ENCODE assay signal across 36 cellular contexts in the genomic region with DNA sequence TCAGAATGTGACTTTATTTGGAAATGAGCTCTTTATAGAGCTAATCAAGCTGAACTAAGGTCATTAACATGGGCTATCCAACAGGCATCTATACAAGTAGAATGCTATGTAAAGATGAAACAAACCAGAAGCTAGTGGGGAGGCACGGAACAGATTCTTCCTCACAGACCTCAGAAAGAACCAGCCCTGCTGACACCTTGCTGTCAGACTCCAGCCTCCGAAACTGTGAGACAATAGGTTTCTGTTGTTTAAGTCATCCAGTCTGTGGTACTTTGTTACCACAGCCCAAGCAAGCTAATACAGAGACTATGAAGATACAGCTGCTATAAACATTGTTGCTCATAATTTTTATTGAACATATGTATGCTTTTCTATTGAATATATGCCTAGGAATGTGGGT.
"Had no signal": no experiment of that assay in that cellular context is flagged by ENCODE, and none has a peak within 500 bp of the region (broad histone marks: within the 10 kb centered on the region; RNA-seq: fewer than 3 reads in every experiment).

No MANE protein-coding gene starts in this region.

- DNase-seq: activated effector memory CD4-positive, alpha-beta T cell treated with anti-CD3 and anti-CD28 coated beads, Interleukin-2, amount 50 U/mL, for 16 hours; activated effector memory CD4-positive, alpha-beta T cell treated with Interleukin-2 at 50 U/mL for 16 hours; activated gamma-delta T cell; activated naive CD4-positive, alpha-beta T cell; activated naive CD4-positive, alpha-beta T cell treated with anti-CD3 and anti-CD28 coated beads, Interleukin-2, amount 10 ng/mL, durations not matched to agents 7 days and 5 days; activated naive CD4-positive, alpha-beta T cell treated with anti-CD3 and anti-CD28 coated beads, Interleukin-2, amount 50 U/mL, for 16 hours; activated naive CD4-positive, alpha-beta T cell treated with Interleukin-2 at 50 U/mL for 16 hours; activated naive CD8-positive, alpha-beta T cell treated with anti-CD3 and anti-CD28 coated beads for 36 hours; activated naive CD8-positive, alpha-beta T cell treated with anti-CD3 and anti-CD28 coated beads, Interleukin-2, amount 10 ng/mL, durations not matched to agents 7 days and 5 days; activated naive CD8-positive, alpha-beta T cell treated with anti-CD3 and anti-CD28 coated beads, Interleukin-2, amount 50 U/mL, for 24 hours; activated T-cell treated with anti-CD3 and anti-CD28 coated beads for 4 hours; activated T-cell treated with anti-CD3 and anti-CD28 coated beads, Interleukin-2, amount 50 U/mL, for 1 hour; activated T-cell treated with anti-CD3 and anti-CD28 coated beads, Interleukin-2, amount 50 U/mL, for 24 hours; activated T-cell treated with anti-CD3 and anti-CD28 coated beads, Interleukin-2, amount 50 U/mL, for 4 hours; activated T-cell treated with anti-CD3 and anti-CD28 coated beads, Interleukin-2, amount 50 U/mL, for 48 hours; activated T-cell treated with anti-CD3 and anti-CD28 coated beads, Interleukin-2, amount 50 U/mL, for 72 hours; adrenal gland; amniotic stem cell; amygdala; anterior cingulate cortex; aorta; body of pancreas; brain microvascular endothelial cell; caudate nucleus; central memory CD4-positive, alpha-beta T cell; cerebellar nuclear complex had no signal

- H3K27ac ChIP-seq: adrenal gland, ascending aorta, body of pancreas, brain microvascular endothelial cell, cardiac muscle cell had no signal

- H3K9me3 Mint-ChIP-seq: activated naive CD4-positive, alpha-beta T cell treated with anti-CD3 and anti-CD28 coated beads, Interleukin-2, amount 10 ng/mL, durations not matched to agents 7 days and 5 days; activated naive CD4-positive, alpha-beta T cell treated with anti-CD3 and anti-CD28 coated beads, Interleukin-2, amount 50 U/mL, for 24 hours; activated naive CD8-positive, alpha-beta T cell treated with anti-CD3 and anti-CD28 coated beads for 36 hours; activated naive CD8-positive, alpha-beta T cell treated with anti-CD3 and anti-CD28 coated beads, Interleukin-2, amount 10 ng/mL, durations not matched to agents 7 days and 5 days; activated T-cell treated with anti-CD3 and anti-CD28 coated beads, Interleukin-2, amount 50 U/mL, for 4 hours; activated T-helper 1 cell treated with anti-CD3 and anti-CD28 coated beads, Interleukin-12 subunit alpha, Interleukin-12 subunit beta, Interleukin-2, Interleukin-4 antibody, amounts not matched to agents 30 ng/mL and 10 ng/mL and 1 ng/mL, durations not matched to agents 14 hours and 24 hours and 36 hours; brain had no signal

- H3K4me1 ChIP-seq: adrenal gland, ascending aorta, body of pancreas had no signal

- H3K4me3 ChIP-seq: adrenal gland, ascending aorta, body of pancreas, cardiac muscle cell had no signal

- H3K4me1 Mint-ChIP-seq: activated naive CD4-positive, alpha-beta T cell treated with anti-CD3 and anti-CD28 coated beads, Interleukin-2, amount 10 ng/mL, durations not matched to agents 7 days and 5 days; activated naive CD4-positive, alpha-beta T cell treated with anti-CD3 and anti-CD28 coated beads, Interleukin-2, amount 50 U/mL, for 24 hours; activated naive CD8-positive, alpha-beta T cell treated with anti-CD3 and anti-CD28 coated beads for 36 hours; activated naive CD8-positive, alpha-beta T cell treated with anti-CD3 and anti-CD28 coated beads, Interleukin-2, amount 10 ng/mL, durations not matched to agents 7 days and 5 days; activated naive CD8-positive, alpha-beta T cell treated with anti-CD3 and anti-CD28 coated beads, Interleukin-2, amount 50 U/mL, for 24 hours; activated T-helper 17 cell treated with anti-CD3 and anti-CD28 coated beads, Interleukin-2, amount 50 U/mL, for 72 hours; brain; central memory CD8-positive, alpha-beta T cell had no signal

- H3K27me3 Mint-ChIP-seq: activated naive CD4-positive, alpha-beta T cell treated with anti-CD3 and anti-CD28 coated beads, Interleukin-2, amount 10 ng/mL, durations not matched to agents 7 days and 5 days; activated naive CD4-positive, alpha-beta T cell treated with anti-CD3 and anti-CD28 coated beads, Interleukin-2, amount 50 U/mL, for 24 hours; activated naive CD8-positive, alpha-beta T cell; activated naive CD8-positive, alpha-beta T cell treated with anti-CD3 and anti-CD28 coated beads for 36 hours; activated naive CD8-positive, alpha-beta T cell treated with anti-CD3 and anti-CD28 coated beads, Interleukin-2, amount 10 ng/mL, durations not matched to agents 7 days and 5 days; activated naive CD8-positive, alpha-beta T cell treated with anti-CD3 and anti-CD28 coated beads, Interleukin-2, amount 50 U/mL, for 24 hours; activated T-cell treated with anti-CD3 and anti-CD28 coated beads, Interleukin-2, amount 50 U/mL, for 24 hours; activated T-helper 17 cell treated with anti-CD3 and anti-CD28 coated beads, Interleukin-2, amount 50 U/mL, for 72 hours; brain; central memory CD8-positive, alpha-beta T cell had no signal

- H3K4me3 Mint-ChIP-seq: activated naive CD4-positive, alpha-beta T cell treated with anti-CD3 and anti-CD28 coated beads, Interleukin-2, amount 10 ng/mL, durations not matched to agents 7 days and 5 days; activated naive CD4-positive, alpha-beta T cell treated with anti-CD3 and anti-CD28 coated beads, Interleukin-2, amount 50 U/mL, for 24 hours; activated naive CD8-positive, alpha-beta T cell; activated naive CD8-positive, alpha-beta T cell treated with anti-CD3 and anti-CD28 coated beads for 36 hours; activated naive CD8-positive, alpha-beta T cell treated with anti-CD3 and anti-CD28 coated beads, Interleukin-2, amount 10 ng/mL, durations not matched to agents 7 days and 5 days; activated naive CD8-positive, alpha-beta T cell treated with anti-CD3 and anti-CD28 coated beads, Interleukin-2, amount 50 U/mL, for 24 hours; activated T-cell treated with anti-CD3 and anti-CD28 coated beads, Interleukin-2, amount 50 U/mL, for 24 hours; activated T-cell treated with anti-CD3 and anti-CD28 coated beads, Interleukin-2, amount 50 U/mL, for 4 hours; activated T-cell treated with anti-CD3 and anti-CD28 coated beads, Interleukin-2, amount 50 U/mL, for 72 hours; activated T-helper 1 cell treated with anti-CD3 and anti-CD28 coated beads, Interleukin-12 subunit alpha, Interleukin-12 subunit beta, Interleukin-2, Interleukin-4 antibody, amounts not matched to agents 30 ng/mL and 10 ng/mL and 1 ng/mL, durations not matched to agents 14 hours and 24 hours and 36 hours; activated T-helper 17 cell treated with anti-CD3 and anti-CD28 coated beads, Interleukin-2, amount 50 U/mL, for 72 hours; brain; central memory CD8-positive, alpha-beta T cell had no signal

- H3K27me3 ChIP-seq: adrenal gland, ascending aorta, body of pancreas, brain microvascular endothelial cell, cardiac muscle cell had no signal

- H3K36me3 Mint-ChIP-seq: activated naive CD4-positive, alpha-beta T cell treated with anti-CD3 and anti-CD28 coated beads, Interleukin-2, amount 10 ng/mL, durations not matched to agents 7 days and 5 days; activated naive CD4-positive, alpha-beta T cell treated with anti-CD3 and anti-CD28 coated beads, Interleukin-2, amount 50 U/mL, for 24 hours; activated naive CD4-positive, alpha-beta T cell treated with anti-CD3 and anti-CD28 coated beads, Interleukin-2, amount 50 U/mL, for 72 hours; activated naive CD8-positive, alpha-beta T cell; activated naive CD8-positive, alpha-beta T cell treated with anti-CD3 and anti-CD28 coated beads for 36 hours; activated naive CD8-positive, alpha-beta T cell treated with anti-CD3 and anti-CD28 coated beads, Interleukin-2, amount 10 ng/mL, durations not matched to agents 7 days and 5 days; brain had no signal

- H3K36me3 ChIP-seq: adrenal gland, ascending aorta, brain microvascular endothelial cell, cardiac muscle cell had no signal

- H3K27ac Mint-ChIP-seq: activated naive CD4-positive, alpha-beta T cell treated with anti-CD3 and anti-CD28 coated beads, Interleukin-2, amount 10 ng/mL, durations not matched to agents 7 days and 5 days; activated naive CD4-positive, alpha-beta T cell treated with anti-CD3 and anti-CD28 coated beads, Interleukin-2, amount 50 U/mL, for 24 hours; activated naive CD4-positive, alpha-beta T cell treated with anti-CD3 and anti-CD28 coated beads, Interleukin-2, amount 50 U/mL, for 72 hours; activated naive CD8-positive, alpha-beta T cell; activated naive CD8-positive, alpha-beta T cell treated with anti-CD3 and anti-CD28 coated beads for 36 hours; activated naive CD8-positive, alpha-beta T cell treated with anti-CD3 and anti-CD28 coated beads, Interleukin-2, amount 10 ng/mL, durations not matched to agents 7 days and 5 days; activated naive CD8-positive, alpha-beta T cell treated with anti-CD3 and anti-CD28 coated beads, Interleukin-2, amount 50 U/mL, for 24 hours; activated T-cell treated with anti-CD3 and anti-CD28 coated beads, Interleukin-2, amount 50 U/mL, for 24 hours; activated T-cell treated with anti-CD3 and anti-CD28 coated beads, Interleukin-2, amount 50 U/mL, for 72 hours; activated T-helper 1 cell treated with anti-CD3 and anti-CD28 coated beads, Interleukin-12 subunit alpha, Interleukin-12 subunit beta, Interleukin-2, Interleukin-4 antibody, amounts not matched to agents 30 ng/mL and 10 ng/mL and 1 ng/mL, durations not matched to agents 14 hours and 24 hours and 36 hours; activated T-helper 17 cell treated with anti-CD3 and anti-CD28 coated beads, Interleukin-2, amount 50 U/mL, for 72 hours; activated T-helper 2 cell treated with anti-CD3 and anti-CD28 coated beads, Interferon-gamma antibody, Interleukin-2, Interleukin-4, amounts not matched to agents 10 μg/mL and 5 μg/mL and 100 μg/mL, durations not matched to agents 14 hours and 24 hours and 36 hours; brain had no signal

- H3K9me3 ChIP-seq: adrenal gland, ascending aorta, body of pancreas had no signal

- ATAC-seq: activated naive CD4-positive, alpha-beta T cell treated with anti-CD3 and anti-CD28 coated beads, Interleukin-2, amount 50 U/mL, for 72 hours; activated naive CD8-positive, alpha-beta T cell treated with anti-CD3 and anti-CD28 coated beads, Interleukin-2, amount 50 U/mL, for 24 hours; activated T-cell treated with anti-CD3 and anti-CD28 coated beads, Interleukin-2, amount 50 U/mL, for 4 hours; activated T-cell treated with anti-CD3 and anti-CD28 coated beads, Interleukin-2, amount 50 U/mL, for 72 hours; activated T-helper 17 cell treated with anti-CD3 and anti-CD28 coated beads, Interleukin-2, amount 50 U/mL, for 72 hours; body of pancreas had no signal
